14 cellular contexts compared by ENCODE assay signal in genomic region chr11:3046190-3046589, GRCh38. TPM values are rescaled to one million over a fixed set of nuclear protein-coding genes. Genes with fewer than 3 reads are reported as not detected.
DNase-seq lines count a peak whose midpoint lies in the region; ATAC-seq, FAIRE-seq and TF ChIP-seq lines count a peak whose summit lies in the region.
"Had no signal": no experiment of that assay in that cellular context is flagged by ENCODE, and none has a peak within 500 bp of the region (broad histone marks: within the 10 kb centered on the region; RNA-seq: fewer than 3 reads in every experiment).

No MANE protein-coding gene starts in this region.

- peaks cover 93% of the 10 kb centered on the region for H3K79me2 ChIP-seq in astrocyte (ENCODE audit: insufficient read depth, low read length)
- H3K79me2 ChIP-seq in Karpas-422 (ENCODE audit: low read length) = peaks cover 78% of the 10 kb centered on the region

- H3K36me3 ChIP-seq in astrocyte (ENCODE audit: insufficient read depth, low read length) = peaks cover 8% of the 10 kb centered on the region
- H3K36me3 ChIP-seq in Karpas-422 (ENCODE audit: insufficient read depth, low read length) = no peaks in the 10 kb centered on the region

- H3K4me1 ChIP-seq in astrocyte (ENCODE audit: insufficient read depth, low read length) (peaks cover 35% of the 10 kb centered on the region), Karpas-422 (ENCODE audit: low read length) (peaks cover 22% of the 10 kb centered on the region)

- H3K4me3 ChIP-seq in AG09309 (ENCODE audit: control insufficient read depth, low read depth, low read length) (no peak overlapping the region), GM12875 (ENCODE audit: low read depth, low read length) (no peak overlapping the region), astrocyte (ENCODE audit: insufficient read depth, low read depth, low read length) (no peak overlapping the region), Karpas-422 (ENCODE audit: low read length) (no peak overlapping the region)
- H3K4me3 ChIP-seq: ascending aorta had no signal

- H2AFZ ChIP-seq in astrocyte (ENCODE audit: low read depth, low read length) (no peak overlapping the region), Karpas-422 (ENCODE audit: low read length) (no peak overlapping the region)

- H3K9me2 ChIP-seq in Karpas-422 (replicated peaks; ENCODE audit: insufficient read depth, low read length) = no peaks in the 10 kb centered on the region

- H3K9me3 ChIP-seq in astrocyte (ENCODE audit: insufficient read depth, low read depth, low read length) = no peaks in the 10 kb centered on the region
- H3K9me3 ChIP-seq in Karpas-422 (ENCODE audit: low read length) = no peaks in the 10 kb centered on the region
- H3K9me3 ChIP-seq: ascending aorta had no signal

- H3K27ac Mint-ChIP-seq in astrocyte (ENCODE audit: unreplicated experiment) = peak overlapping the region; percentile 66
- no peak overlapping the region for H3K27ac Mint-ChIP-seq in glutamatergic neuron (ENCODE audit: unreplicated experiment)
- H3K27ac Mint-ChIP-seq: activated B cell treated with CpG ODN at 0.5 μM for 24 hours; activated T-cell treated with anti-CD3 and anti-CD28 coated beads, Interleukin-2, amount 50 U/mL, for 72 hours; CD14-positive monocyte had no signal

- peak; percentile 34 for TF ChIP-seq CTCF in AG09309 (IDR thresholded peaks at IDR 0.05; ENCODE audit: control insufficient read depth, insufficient read depth, low read depth, low read length, missing control alignments)
- TF ChIP-seq CTCF in GM12875 (IDR thresholded peaks at IDR 0.05; ENCODE audit: borderline replicate concordance, insufficient read depth, low read depth, low read length) = peak; percentile 25; the same call in 1 of the 2 replicates
- no peak for TF ChIP-seq CTCF in astrocyte (IDR thresholded peaks at IDR 0.05; ENCODE audit: insufficient read depth, low read depth, low read length)
- peak; percentile 16 for TF ChIP-seq CTCF in glutamatergic neuron (IDR thresholded peaks at IDR 0.05; ENCODE audit: partially characterized antibody, unreplicated experiment)

- FAIRE-seq in astrocyte (lab: Jason Lieb, UNC) = no peak

- H3K4me2 ChIP-seq in astrocyte (ENCODE audit: low read length) (no peak overlapping the region), Karpas-422 (ENCODE audit: low read depth, low read length, poor library complexity, severe bottlenecking) (no peak overlapping the region)

- ATAC-seq in HG03159 (IDR thresholded peaks at IDR 0.05; ENCODE audit: unreplicated experiment) = no peak
- ATAC-seq: activated T-cell treated with anti-CD3 and anti-CD28 coated beads, Interleukin-2, amount 50 U/mL, for 72 hours had no signal

- H3K9me3 Mint-ChIP-seq in astrocyte (ENCODE audit: unreplicated experiment) (no peaks in the 10 kb centered on the region), glutamatergic neuron (ENCODE audit: unreplicated experiment) (peaks cover 2% of the 10 kb centered on the region)
- H3K9me3 Mint-ChIP-seq: activated B cell treated with CpG ODN at 0.5 μM for 24 hours; activated T-cell treated with anti-CD3 and anti-CD28 coated beads, Interleukin-2, amount 50 U/mL, for 72 hours; CD14-positive monocyte had no signal

- H3K36me3 Mint-ChIP-seq in astrocyte (ENCODE audit: low read depth, unreplicated experiment) (peaks cover 23% of the 10 kb centered on the region), glutamatergic neuron (ENCODE audit: unreplicated experiment) (no peaks in the 10 kb centered on the region)

- H4K20me1 ChIP-seq in astrocyte (ENCODE audit: insufficient read depth, low read length) (peaks cover 89% of the 10 kb centered on the region), Karpas-422 (ENCODE audit: insufficient read depth, low read depth, low read length) (peaks cover 18% of the 10 kb centered on the region; the same call in 1 of the 2 replicates)

- H3K27me3 Mint-ChIP-seq in astrocyte (ENCODE audit: low read depth, unreplicated experiment) (no peaks in the 10 kb centered on the region), glutamatergic neuron (ENCODE audit: unreplicated experiment) (peaks cover 3% of the 10 kb centered on the region)
- H3K27me3 Mint-ChIP-seq: activated B cell treated with CpG ODN at 0.5 μM for 24 hours had no signal

- H3K27ac ChIP-seq in astrocyte (ENCODE audit: low read depth, low read length) (no peak overlapping the region), Karpas-422 (ENCODE audit: low read length) (no peak overlapping the region)

- H3K4me3 Mint-ChIP-seq in astrocyte (ENCODE audit: unreplicated experiment) (no peak overlapping the region), glutamatergic neuron (ENCODE audit: unreplicated experiment) (no peak overlapping the region)
- H3K4me3 Mint-ChIP-seq: activated B cell treated with CpG ODN at 0.5 μM for 24 hours; activated T-cell treated with anti-CD3 and anti-CD28 coated beads, Interleukin-2, amount 50 U/mL, for 72 hours; CD14-positive monocyte had no signal

- peaks cover 68% of the 10 kb centered on the region for H3K4me1 Mint-ChIP-seq in astrocyte (ENCODE audit: low read depth, unreplicated experiment)
- peaks cover 20% of the 10 kb centered on the region for H3K4me1 Mint-ChIP-seq in glutamatergic neuron (ENCODE audit: low read depth, unreplicated experiment)

- no peak for DNase-seq in AG09309 (ENCODE audit: low read depth)
- DNase-seq in astrocyte (ENCODE audit: low read depth) = no peak
- no peak for DNase-seq in glutamatergic neuron
- DNase-seq in globus pallidus (ENCODE audit: low spot score) = no peak
- DNase-seq in NCI-H2081 treated with DMSO at 0.1 percent for 48 hours (lab: John Stamatoyannopoulos, UW) = no peak
- no peak for DNase-seq in Karpas-422
- DNase-seq: activated B cell treated with CpG ODN at 0.5 μM for 24 hours; activated T-cell treated with anti-CD3 and anti-CD28 coated beads, Interleukin-2, amount 50 U/mL, for 72 hours; NCI-H1417 treated with DMSO at 0.1 percent for 48 hours; SHP77 treated with DMSO at 0.1 percent for 48 hours had no signal

- no peaks in the 10 kb centered on the region for H3K27me3 ChIP-seq in astrocyte (ENCODE audit: insufficient read depth, low read length)
- no peaks in the 10 kb centered on the region for H3K27me3 ChIP-seq in Karpas-422 (ENCODE audit: low read length)
- H3K27me3 ChIP-seq: ascending aorta had no signal

- H3K9ac ChIP-seq in astrocyte (ENCODE audit: low read length) (peak overlapping the region; percentile 27), Karpas-422 (ENCODE audit: low read length) (no peak overlapping the region)

RNA-seq across cellular contexts. Expression of gene CARS1, which starts 11.0 kb away (rescaled TPM):
- 123 and 149 TPM in 2 replicates for total RNA-seq in astrocyte
- 151 TPM for total RNA-seq in glutamatergic neuron (ENCODE audit: unreplicated experiment)
- 55.8 and 80.6 TPM in 2 replicates for total RNA-seq in Karpas-422 (2014; rRNA removed; shearing (Covaris generic); ENCODE audit: low replicate concordance)

RNA-seq across cellular contexts. Expression of gene NAP1L4, which starts 54.1 kb away (rescaled TPM):
- total RNA-seq in astrocyte = 129 and 153 TPM in 2 replicates
- total RNA-seq in glutamatergic neuron (ENCODE audit: unreplicated experiment) = 209 TPM
- 80.5 and 171 TPM in 2 replicates for total RNA-seq in Karpas-422 (2014; rRNA removed; shearing (Covaris generic); ENCODE audit: low replicate concordance)
